ENCODE assay signal across 18 cellular contexts in genomic region chr12:123071401-123072304, GRCh38.
DNase-seq lines count a peak whose midpoint lies in the region; ATAC-seq and TF ChIP-seq lines count a peak whose summit lies in the region.
"Had no signal": no experiment of that assay in that cellular context is flagged by ENCODE, and none has a peak within 500 bp of the region (broad histone marks: within the 10 kb centered on the region; RNA-seq: fewer than 3 reads in every experiment).

No MANE protein-coding gene starts in this region.

- H3K36me3 Mint-ChIP-seq in brain, result no peaks in the 10 kb centered on the region
- H3K36me3 Mint-ChIP-seq: activated naive CD4-positive, alpha-beta T cell treated with anti-CD3 and anti-CD28 coated beads, Interleukin-2, amount 50 U/mL, for 24 hours had no signal

- DNase-seq in left lobe of liver (ENCODE audit: low spot score) (peak; percentile 88), gastrocnemius medialis (peak; percentile 80 to 90), NCI-H2029 treated with DMSO at 0.1 percent for 48 hours (lab: John Stamatoyannopoulos, UW) (no peak), Kasumi-1 (lab: John Stamatoyannopoulos, UW) (no peak), mesenteric fat pad (ENCODE audit: low spot score) (no peak)
- DNase-seq: activated B cell treated with CpG ODN at 0.5 μM for 24 hours, HFFc6, NCI-H524 treated with DMSO at 0.1 percent for 48 hours, T-helper 1 cell had no signal

- peaks cover 50% of the 10 kb centered on the region for H3K4me1 Mint-ChIP-seq in brain

- H3K36me3 ChIP-seq in HEK293 (ENCODE audit: control insufficient read depth in 2 of 2, insufficient read depth in 1 of 2, low read length in 2 of 2), result no peaks in the 10 kb centered on the region
- H3K36me3 ChIP-seq in gastrocnemius medialis, result no peaks in the 10 kb centered on the region
- H3K36me3 ChIP-seq: BLaER1 treated with 17β-estradiol and CSF1 and Interleukin-3, amounts not matched to agents 10 nM and 100 nM; cardiac muscle cell; neutrophil; tibial artery had no signal

- POLR2A ChIA-PET in HEK293 (lab: Yijun Ruan, JAX), result interaction anchor here (2.0 kb wide), 1 partner anchor 13 kb away, joined by 5 read pairs; no protein-coding TSS in a partner anchor

- TF ChIP-seq CTCF in HEK293 (tag by site-specific recombination; IDR thresholded peaks at IDR 0.05), result no peak
- TF ChIP-seq CTCF in brain (conservative IDR thresholded peaks at IDR 0.05), result no peak
- TF ChIP-seq CTCF in gastrocnemius medialis (IDR thresholded peaks at IDR 0.05 in 4 of 5, conservative IDR thresholded peaks at IDR 0.05 in 1 of 5), result peak in 1 of 5 experiments; percentile 14

- H3K4me3 ChIP-seq in HEK293 (ENCODE audit: low read depth, low read length) (no peak overlapping the region), gastrocnemius medialis (peak overlapping the region in 1 of 4 donors; percentile 2)
- H3K4me3 ChIP-seq: BLaER1 treated with 17β-estradiol and CSF1 and Interleukin-3, amounts not matched to agents 10 nM and 100 nM; cardiac muscle cell; GM12878; tibial artery had no signal

- H3K4me1 ChIP-seq in HEK293 (ENCODE audit: control insufficient read depth, insufficient read depth, low read length) (peaks cover 12% of the 10 kb centered on the region), gastrocnemius medialis (peaks cover 54 to 57% of the 10 kb centered on the region in 2 donors)

- ATAC-seq in left lobe of liver (peak; percentile 49), gastrocnemius medialis (peak; percentile 86 to 90), HG03342 (IDR thresholded peaks at IDR 0.05; ENCODE audit: unreplicated experiment) (no peak)
- ATAC-seq: GM12878 had no signal

- TF ChIP-seq POLR2A in gastrocnemius medialis (IDR thresholded peaks at IDR 0.05), result peak; percentile 63 to 67

- H3K9me3 Mint-ChIP-seq in brain, result no peaks in the 10 kb centered on the region
- H3K9me3 Mint-ChIP-seq: activated B cell treated with CpG ODN at 0.5 μM for 24 hours; activated naive CD4-positive, alpha-beta T cell treated with anti-CD3 and anti-CD28 coated beads, Interleukin-2, amount 50 U/mL, for 24 hours; HFFc6 had no signal

- H3K27me3 ChIP-seq in gastrocnemius medialis, result no peaks in the 10 kb centered on the region
- H3K27me3 ChIP-seq: cardiac muscle cell, neutrophil, tibial artery had no signal

- H3K4me3 Mint-ChIP-seq in brain, result no peak overlapping the region
- H3K4me3 Mint-ChIP-seq: activated B cell treated with CpG ODN at 0.5 μM for 24 hours; activated naive CD4-positive, alpha-beta T cell treated with anti-CD3 and anti-CD28 coated beads, Interleukin-2, amount 50 U/mL, for 24 hours; HFFc6 had no signal

- in situ Hi-C loops in gastrocnemius medialis (cut with MboI; ENCODE audit: low sequenced_read_pairs in 4 of 4), result no loop called here

- peaks cover 5% of the 10 kb centered on the region for H3K27me3 Mint-ChIP-seq in brain
- H3K27me3 Mint-ChIP-seq: activated B cell treated with CpG ODN at 0.5 μM for 24 hours; activated naive CD4-positive, alpha-beta T cell treated with anti-CD3 and anti-CD28 coated beads, Interleukin-2, amount 50 U/mL, for 24 hours had no signal

- CTCF ChIA-PET in HEK293 (lab: Yijun Ruan, JAX), result interaction anchor here (1.1 to 1.4 kb wide), 2 partner anchors 8 to 28 kb away, joined by 3 to 4 read pairs; no protein-coding TSS in a partner anchor

- peak overlapping the region in 3 of 5 experiments; percentile 23 to 74 (median 54) for H3K27ac Mint-ChIP-seq in brain
- H3K27ac Mint-ChIP-seq: activated B cell treated with CpG ODN at 0.5 μM for 24 hours; activated naive CD4-positive, alpha-beta T cell treated with anti-CD3 and anti-CD28 coated beads, Interleukin-2, amount 50 U/mL, for 24 hours; HFFc6 had no signal

- intact Hi-C loops in gastrocnemius medialis (cut with DNase I; ENCODE audit: low total_unique reads), result loop anchor here (1.0 kb wide), 1 partner anchor 26 kb away; no protein-coding TSS in a partner anchor

- H3K9me3 ChIP-seq in HEK293 (ENCODE audit: control insufficient read depth, insufficient read depth, low read depth, low read length) (no peaks in the 10 kb centered on the region), gastrocnemius medialis (no peaks in the 10 kb centered on the region)
- H3K9me3 ChIP-seq: BLaER1 treated with 17β-estradiol and CSF1 and Interleukin-3, amounts not matched to agents 10 nM and 100 nM; neutrophil; tibial artery had no signal

- no peak overlapping the region for H3K27ac ChIP-seq in HEK293 (ENCODE audit: extremely low read depth, low read depth, low read length)
- peak overlapping the region in 3 of 4 donors; percentile 41 to 71 (median 66) for H3K27ac ChIP-seq in gastrocnemius medialis
- H3K27ac ChIP-seq: BLaER1 treated with 17β-estradiol and CSF1 and Interleukin-3, amounts not matched to agents 10 nM and 100 nM; cardiac muscle cell; neutrophil; tibial artery had no signal

TF ChIP-seq in HEK293, 187 proteins besides CTCF, POLR2A, EP300 and RAD21:
- TF ChIP-seq ZNF830 (tag by site-specific recombination; IDR thresholded peaks at IDR 0.05; ENCODE audit: low read depth), result no peak
- peak; percentile 51; the same call in 1 of the 2 replicates for TF ChIP-seq ZNF449 (tag by site-specific recombination; IDR thresholded peaks at IDR 0.05)
- no peak for TF ChIP-seq ZIC2 (tag by site-specific recombination; IDR thresholded peaks at IDR 0.05)
- TF ChIP-seq ZNF366 (tag by site-specific recombination; conservative IDR thresholded peaks at IDR 0.05), result no peak

Comparison
In these comparisons a context has a peak if more than half of its experiments do, and no peak if none do; other contexts are left out.
1. DNase-seq: peak in left lobe of liver (single experiment) and gastrocnemius medialis (2 of 2); none in NCI-H2029 treated with DMSO at 0.1 percent for 48 hours (single experiment), Kasumi-1 (0 of 2) and mesenteric fat pad (single experiment).